In the genomic region with DNA sequence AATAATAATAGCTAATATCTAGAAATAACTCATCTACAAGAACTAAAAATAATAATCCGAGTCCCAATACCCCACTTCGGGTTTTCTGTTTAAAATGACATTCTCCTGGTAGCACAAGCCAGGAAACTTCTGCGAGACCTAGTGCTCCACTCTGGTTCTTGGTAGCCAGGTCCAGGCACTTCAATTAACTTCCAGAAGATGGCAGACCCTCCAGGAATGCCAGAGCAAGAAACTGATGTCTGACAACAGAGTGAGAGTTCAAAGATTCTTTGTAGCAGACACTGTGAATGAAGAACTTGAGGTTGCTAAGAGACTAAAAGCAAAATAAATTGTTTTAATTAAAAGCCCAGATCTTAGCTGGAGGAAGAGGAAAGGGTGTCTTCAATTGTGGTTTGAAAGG, we compare ENCODE assay signal across 1 cellular context.
TF ChIP-seq lines count a peak whose summit lies in the region.

No MANE protein-coding gene starts in this region.

TF ChIP-seq in SK-N-SH treated with all-trans-retinoic acid at 6 μM for 48 hours, 23 proteins besides CTCF, POLR2A, EP300 and RAD21 (continued from another document):
- TF ChIP-seq, protein P1, sequence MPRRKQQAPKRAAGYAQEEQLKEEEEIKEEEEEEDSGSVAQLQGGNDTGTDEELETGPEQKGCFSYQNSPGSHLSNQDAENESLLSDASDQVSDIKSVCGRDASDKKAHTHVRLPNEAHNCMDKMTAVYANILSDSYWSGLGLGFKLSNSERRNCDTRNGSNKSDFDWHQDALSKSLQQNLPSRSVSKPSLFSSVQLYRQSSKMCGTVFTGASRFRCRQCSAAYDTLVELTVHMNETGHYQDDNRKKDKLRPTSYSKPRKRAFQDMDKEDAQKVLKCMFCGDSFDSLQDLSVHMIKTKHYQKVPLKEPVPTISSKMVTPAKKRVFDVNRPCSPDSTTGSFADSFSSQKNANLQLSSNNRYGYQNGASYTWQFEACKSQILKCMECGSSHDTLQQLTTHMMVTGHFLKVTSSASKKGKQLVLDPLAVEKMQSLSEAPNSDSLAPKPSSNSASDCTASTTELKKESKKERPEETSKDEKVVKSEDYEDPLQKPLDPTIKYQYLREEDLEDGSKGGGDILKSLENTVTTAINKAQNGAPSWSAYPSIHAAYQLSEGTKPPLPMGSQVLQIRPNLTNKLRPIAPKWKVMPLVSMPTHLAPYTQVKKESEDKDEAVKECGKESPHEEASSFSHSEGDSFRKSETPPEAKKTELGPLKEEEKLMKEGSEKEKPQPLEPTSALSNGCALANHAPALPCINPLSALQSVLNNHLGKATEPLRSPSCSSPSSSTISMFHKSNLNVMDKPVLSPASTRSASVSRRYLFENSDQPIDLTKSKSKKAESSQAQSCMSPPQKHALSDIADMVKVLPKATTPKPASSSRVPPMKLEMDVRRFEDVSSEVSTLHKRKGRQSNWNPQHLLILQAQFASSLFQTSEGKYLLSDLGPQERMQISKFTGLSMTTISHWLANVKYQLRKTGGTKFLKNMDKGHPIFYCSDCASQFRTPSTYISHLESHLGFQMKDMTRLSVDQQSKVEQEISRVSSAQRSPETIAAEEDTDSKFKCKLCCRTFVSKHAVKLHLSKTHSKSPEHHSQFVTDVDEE (CRISPR knock-in tag; IDR thresholded peaks at IDR 0.05): no peak
- TF ChIP-seq OSR1 (CRISPR knock-in tag; IDR thresholded peaks at IDR 0.05): no peak
- TF ChIP-seq CSDC2 (CRISPR knock-in tag; IDR thresholded peaks at IDR 0.05): no peak
- no peak for TF ChIP-seq TOX (CRISPR knock-in tag; IDR thresholded peaks at IDR 0.05; ENCODE audit: borderline replicate concordance)
